Comparison of ENCODE assay signal across 20 cellular contexts in genomic region chr3:188053710-188054379, GRCh38.
DNase-seq lines count a peak whose midpoint lies in the region; ATAC-seq and TF ChIP-seq lines count a peak whose summit lies in the region.
"Had no signal": no experiment of that assay in that cellular context is flagged by ENCODE, and none has a peak within 500 bp of the region (broad histone marks: within the 10 kb centered on the region; RNA-seq: fewer than 3 reads in every experiment).

No MANE protein-coding gene starts in this region.

- no peaks in the 10 kb centered on the region for H3K27me3 ChIP-seq in esophagus (ENCODE audit: control insufficient read depth in 1 of 2, insufficient read depth in 2 of 2, low read length in 2 of 2)
- H3K27me3 ChIP-seq in thyroid gland: no peaks in the 10 kb centered on the region
- H3K27me3 ChIP-seq: neural progenitor cell had no signal

- H3K4me1 Mint-ChIP-seq in nephron: peaks cover 33% of the 10 kb centered on the region

- H3K9me3 ChIP-seq in esophagus (ENCODE audit: control insufficient read depth in 2 of 2, insufficient read depth in 1 of 2, low read depth in 1 of 2, low read length in 1 of 2) (no peaks in the 10 kb centered on the region), thyroid gland (no peaks in the 10 kb centered on the region)

- H3K27me3 Mint-ChIP-seq in nephron (ENCODE audit: low read depth): peaks cover 3% of the 10 kb centered on the region
- H3K27me3 Mint-ChIP-seq: activated CD4-positive, alpha-beta memory T cell treated with anti-CD3 and anti-CD28 coated beads for 36 hours; activated naive CD4-positive, alpha-beta T cell treated with anti-CD3 and anti-CD28 coated beads, Interleukin-2, amount 50 U/mL, for 24 hours; B cell had no signal

- 68 to 71% methylated on average over 10 of the region's 10 CpGs for WGBS in esophagus, 2 donors
- 84 to 91% methylated on average over 10 of the region's 10 CpGs for WGBS in thyroid gland, 2 donors

- peak overlapping the region; percentile 43 to 80 (median 48) for H3K27ac Mint-ChIP-seq in nephron
- H3K27ac Mint-ChIP-seq: activated CD4-positive, alpha-beta memory T cell treated with anti-CD3 and anti-CD28 coated beads for 36 hours; B cell had no signal

- no peak for ATAC-seq in HG03460 (IDR thresholded peaks at IDR 0.05; ENCODE audit: unreplicated experiment)
- no peak for ATAC-seq in GM18873 (IDR thresholded peaks at IDR 0.05; ENCODE audit: low FRiP score, unreplicated experiment)
- ATAC-seq: Right ventricle myocardium inferior had no signal

- H3K4me3 Mint-ChIP-seq in nephron: no peak overlapping the region
- H3K4me3 Mint-ChIP-seq: activated CD4-positive, alpha-beta memory T cell treated with anti-CD3 and anti-CD28 coated beads for 36 hours; activated naive CD4-positive, alpha-beta T cell treated with anti-CD3 and anti-CD28 coated beads, Interleukin-2, amount 50 U/mL, for 24 hours; B cell; H9; neural progenitor cell had no signal

- intact Hi-C loops in thyroid gland (cut with DNase I): no loop called here

- H3K27ac ChIP-seq in VCaP (peak overlapping the region; percentile 34; the same call in 1 of the 2 replicates), esophagus (ENCODE audit: low read depth in 2 of 2, low read length in 1 of 2) (peak overlapping the region; percentile 1 to 45), thyroid gland (peak overlapping the region in 2 of 3 donors; percentile 92 to 93)
- H3K27ac ChIP-seq: epithelial cell of prostate, neural progenitor cell had no signal

- no peaks in the 10 kb centered on the region for H3K9me3 Mint-ChIP-seq in nephron
- H3K9me3 Mint-ChIP-seq: activated CD4-positive, alpha-beta memory T cell treated with anti-CD3 and anti-CD28 coated beads for 36 hours; activated naive CD4-positive, alpha-beta T cell treated with anti-CD3 and anti-CD28 coated beads, Interleukin-2, amount 50 U/mL, for 24 hours; H9; neural progenitor cell had no signal

- no peak for DNase-seq in thyroid gland
- no peak for DNase-seq in NCI-H2196 (lab: John Stamatoyannopoulos, UW; ENCODE audit: unreplicated experiment)
- DNase-seq: activated CD4-positive, alpha-beta memory T cell treated with anti-CD3 and anti-CD28 coated beads for 36 hours; activated T-cell treated with anti-CD3 and anti-CD28 coated beads, Interleukin-2, amount 50 U/mL, for 48 hours; COR-L47; H9; NCI-H2107; NCI-H524 treated with DMSO at 0.1 percent for 48 hours; stimulated activated naive CD4-positive, alpha-beta T cell treated with Interleukin-2 at 50 U/mL for 16 hours had no signal

- peaks cover 0 to 8% of the 10 kb centered on the region in 2 donors for H3K4me1 ChIP-seq in esophagus (ENCODE audit: control insufficient read depth in 2 of 2, insufficient read depth in 2 of 2, low read length in 1 of 2)
- peaks cover 11 to 13% of the 10 kb centered on the region in 2 donors for H3K4me1 ChIP-seq in thyroid gland

- TF ChIP-seq POLR2A in thyroid gland (IDR thresholded peaks at IDR 0.05): no peak

- H3K4me3 ChIP-seq in esophagus (ENCODE audit: low read depth in 1 of 2, low read length in 2 of 2): no peak overlapping the region
- no peak overlapping the region for H3K4me3 ChIP-seq in thyroid gland (replicated peaks in 1 of 3)
- H3K4me3 ChIP-seq: neural progenitor cell had no signal

- H3K36me3 ChIP-seq in esophagus (ENCODE audit: control insufficient read depth in 2 of 2, insufficient read depth in 2 of 2, low read length in 1 of 2) (no peaks in the 10 kb centered on the region), thyroid gland (no peaks in the 10 kb centered on the region)
- H3K36me3 ChIP-seq: neural progenitor cell had no signal

- no peaks in the 10 kb centered on the region for H3K36me3 Mint-ChIP-seq in nephron (ENCODE audit: low read depth)
- H3K36me3 Mint-ChIP-seq: activated CD4-positive, alpha-beta memory T cell treated with anti-CD3 and anti-CD28 coated beads for 36 hours; activated naive CD4-positive, alpha-beta T cell treated with anti-CD3 and anti-CD28 coated beads, Interleukin-2, amount 50 U/mL, for 24 hours; brain; neural progenitor cell had no signal

- TF ChIP-seq CTCF in VCaP (conservative IDR thresholded peaks at IDR 0.05): no peak
- no peak for TF ChIP-seq CTCF in nephron (IDR thresholded peaks at IDR 0.05; ENCODE audit: unreplicated experiment in 3 of 3)
- TF ChIP-seq CTCF in thyroid gland (IDR thresholded peaks at IDR 0.05): no peak

Comparison
In these comparisons a context has a peak if more than half of its experiments do, and no peak if none do; other contexts are left out.
1. H3K27ac ChIP-seq: peak in every context shown above with its lines; median percentile 92 in thyroid gland; 34 in VCaP; 23 in esophagus.